Comparison of ENCODE assay signal across 8 cellular contexts in the genomic region with DNA sequence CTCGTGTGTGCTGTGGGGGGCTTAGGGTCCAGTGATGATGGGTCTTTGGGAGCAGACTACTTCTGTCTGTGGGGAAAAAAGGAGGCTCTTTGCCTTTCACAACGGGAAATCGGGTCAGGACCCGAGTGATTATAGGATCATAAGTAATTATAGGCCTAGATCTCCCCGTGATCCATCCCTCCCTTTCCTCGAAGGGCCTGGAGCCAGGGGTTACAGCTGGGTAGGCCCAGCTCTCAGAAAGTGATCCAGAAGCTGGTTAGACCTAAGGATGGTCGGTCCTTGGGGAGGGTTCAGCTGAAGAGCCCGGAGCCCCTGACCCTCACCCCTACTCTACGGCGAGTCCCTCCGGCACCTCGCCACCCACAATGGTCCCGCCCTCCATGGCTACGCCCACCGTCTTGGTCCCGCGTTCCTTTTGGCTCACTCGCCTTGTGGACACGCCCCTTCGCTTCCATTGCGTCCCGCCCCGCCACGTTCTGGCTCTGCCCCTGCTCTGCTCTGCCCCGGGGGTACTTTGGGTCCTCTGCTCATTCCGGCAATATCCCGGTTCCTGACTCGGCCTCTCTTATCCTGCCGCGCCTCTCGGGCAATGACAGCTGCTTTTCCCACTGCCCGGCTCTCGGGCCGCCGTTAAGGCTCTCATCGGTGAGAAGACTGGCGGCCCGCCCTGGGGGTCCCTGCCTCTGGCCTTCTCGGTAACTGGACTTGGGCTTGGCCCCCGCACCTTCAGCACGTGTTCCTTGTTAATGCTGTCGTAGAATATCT. TPM values are rescaled to one million over a fixed set of nuclear protein-coding genes. Genes with fewer than 3 reads are reported as not detected.
DNase-seq lines count a peak whose midpoint lies in the region; ATAC-seq, FAIRE-seq and TF ChIP-seq lines count a peak whose summit lies in the region.

No MANE protein-coding gene starts in this region.

- peaks cover 19% of the 10 kb centered on the region for H3K4me1 ChIP-seq in vagina

- peak overlapping the region in 1 of 7 donors; percentile 21 for H3K27ac Mint-ChIP-seq in CD14-positive monocyte
- no peak overlapping the region for H3K27ac Mint-ChIP-seq in T-helper 2 cell treated with Interferon-gamma antibody and Interleukin-4, amounts not matched to agents 5 μg/mL and 100 μg/mL, for 36 hours

- intact Hi-C loops in CD14-positive monocyte (cut with micrococcal nuclease): no loop called here
- intact Hi-C loops in vagina (cut with DNase I): loop anchor here (5.0 to 10.0 kb wide), 2 partner anchors 86 to 134 kb away; a partner anchor contains a TSS

- H3K4me1 Mint-ChIP-seq in CD14-positive monocyte: peaks cover 15% of the 10 kb centered on the region
- H3K4me1 Mint-ChIP-seq in T-helper 2 cell treated with Interferon-gamma antibody and Interleukin-4, amounts not matched to agents 5 μg/mL and 100 μg/mL, for 36 hours (ENCODE audit: low read depth): peaks cover 6% of the 10 kb centered on the region

- TF ChIP-seq CTCF in CD14-positive monocyte (IDR thresholded peaks at IDR 0.05) (no peak), vagina (IDR thresholded peaks at IDR 0.05) (no peak)

- H3K9me3 ChIP-seq in vagina: no peaks in the 10 kb centered on the region

- H3K36me3 ChIP-seq in vagina: no peaks in the 10 kb centered on the region

- TF ChIP-seq POLR2A in vagina (IDR thresholded peaks at IDR 0.05): no peak

- H3K4me3 ChIP-seq in vagina: peak overlapping the region; percentile 59 to 81

- no peaks in the 10 kb centered on the region for H3K27me3 ChIP-seq in vagina

- H3K36me3 Mint-ChIP-seq in CD14-positive monocyte: no peaks in the 10 kb centered on the region
- no peaks in the 10 kb centered on the region for H3K36me3 Mint-ChIP-seq in T-helper 2 cell treated with Interferon-gamma antibody and Interleukin-4, amounts not matched to agents 5 μg/mL and 100 μg/mL, for 36 hours (ENCODE audit: low read depth)

- H3K27me3 Mint-ChIP-seq in CD14-positive monocyte (ENCODE audit: low read depth in 3 of 3): peaks cover 12 to 23% (median 13%) of the 10 kb centered on the region in 3 donors
- H3K27me3 Mint-ChIP-seq in T-helper 2 cell treated with Interferon-gamma antibody and Interleukin-4, amounts not matched to agents 5 μg/mL and 100 μg/mL, for 36 hours (ENCODE audit: low read depth): peaks cover 21% of the 10 kb centered on the region

- H3K9me3 Mint-ChIP-seq in CD14-positive monocyte: peaks cover 0 to 3% (median 0%) of the 10 kb centered on the region in 7 donors
- H3K9me3 Mint-ChIP-seq in T-helper 2 cell treated with Interferon-gamma antibody and Interleukin-4, amounts not matched to agents 5 μg/mL and 100 μg/mL, for 36 hours: no peaks in the 10 kb centered on the region

- peak overlapping the region; percentile 79 for H3K27ac ChIP-seq in vagina

- DNase-seq in CD14-positive monocyte (ENCODE audit: low spot score): peak; percentile 63
- DNase-seq in HTR-8/SVneo (ENCODE audit: insufficient read length, low spot score): peak; percentile 72
- DNase-seq in T-helper 2 cell treated with Interferon-gamma antibody and Interleukin-4, amounts not matched to agents 5 μg/mL and 100 μg/mL, for 36 hours (ENCODE audit: low spot score): peak; percentile 80
- DNase-seq in amygdala (lab: John Stamatoyannopoulos, UW): peak in 46 of 56 donors; percentile 20 to 79 (median 48)
- peak; percentile 67 for DNase-seq in hepatic stellate cell (ENCODE audit: low spot score)
- DNase-seq in renal cortical epithelial cell (ENCODE audit: low read depth): peak; percentile 41
- peak in 1 of 2 donors; percentile 90 for DNase-seq in vagina (ENCODE audit: extremely low spot score in 2 of 2)

- FAIRE-seq in HTR-8/SVneo (lab: Jason Lieb, UNC): peak; percentile 91

- ATAC-seq in GM19351 (IDR thresholded peaks at IDR 0.05; ENCODE audit: unreplicated experiment): peak; percentile 78

- H3K4me3 Mint-ChIP-seq in CD14-positive monocyte: peak overlapping the region; percentile 91 to 98
- H3K4me3 Mint-ChIP-seq in T-helper 2 cell treated with Interferon-gamma antibody and Interleukin-4, amounts not matched to agents 5 μg/mL and 100 μg/mL, for 36 hours: peak overlapping the region; percentile 91

RNA-seq across cellular contexts. Expression of a gene that starts 5.0 kb away (rescaled TPM):
- polyA plus RNA-seq in CD14-positive monocyte: not detected
- total RNA-seq in renal cortical epithelial cell: 0.35 and 0.45 TPM in 2 replicates
- total RNA-seq in vagina: not detected

RNA-seq across cellular contexts. Expression of a gene that starts 22.4 kb away (rescaled TPM):
- 1 to 10 TPM; 1.3 to 3.5 TPM for polyA plus RNA-seq in CD14-positive monocyte
- total RNA-seq in renal cortical epithelial cell: 4.2 and 18.8 TPM in 2 replicates
- 26.8 TPM for total RNA-seq in vagina
